26 cellular contexts compared by ENCODE assay signal in genomic region chr10:63760708-63761047, GRCh38.
"Had no signal": no experiment of that assay in that cellular context is flagged by ENCODE, and none has a peak within 500 bp of the region (broad histone marks: within the 10 kb centered on the region; RNA-seq: fewer than 3 reads in every experiment).

No MANE protein-coding gene starts in this region.

- H3K4me3 ChIP-seq: coronary artery, mucosa of descending colon, tibial nerve, vagina had no signal

- H3K36me3 Mint-ChIP-seq: activated naive CD4-positive, alpha-beta T cell treated with anti-CD3 and anti-CD28 coated beads, Interleukin-2, amount 50 U/mL, for 72 hours; memory B cell; naive thymus-derived CD4-positive, alpha-beta T cell had no signal

- DNase-seq: activated CD4-positive, alpha-beta T cell treated with anti-CD3 and anti-CD28 coated beads for 1 hour; activated CD4-positive, alpha-beta T cell treated with anti-CD3 and anti-CD28 coated beads, Interleukin-2, amount 50 U/mL, for 1 hour; activated CD8-positive, alpha-beta T cell treated with anti-CD3 and anti-CD28 coated beads, Interleukin-2, amount 10 ng/mL, durations not matched to agents 7 days and 5 days; activated T-cell treated with anti-CD3 and anti-CD28 coated beads, Interleukin-2, amount 50 U/mL, for 1 hour; aorta; brain microvascular endothelial cell; effector CD4-positive, alpha-beta T cell; foreskin keratinocyte; hippocampal formation; mucosa of descending colon; naive thymus-derived CD4-positive, alpha-beta T cell; occipital lobe; posterior cingulate gyrus; stimulated activated CD4-positive, alpha-beta T cell treated with anti-CD3 and anti-CD28 coated beads, Interleukin-12 subunit alpha, Interleukin-12 subunit beta, amount 100 ng/mL, for 4 hours; stimulated activated CD4-positive, alpha-beta T cell treated with anti-CD3 and anti-CD28 coated beads, Interleukin-4, amount 100 ng/mL, for 4 hours; stimulated activated naive CD8-positive, alpha-beta T cell treated with anti-CD3 and anti-CD28 coated beads, Interleukin-15, Interleukin-2, amounts not matched to agents 100 U/mL and 50 U/mL, for 24 hours; substantia nigra; T-helper 1 cell; T-helper 9 cell had no signal

- H3K27me3 ChIP-seq: brain microvascular endothelial cell, tibial nerve, vagina had no signal

- H3K4me1 ChIP-seq: tibial nerve, vagina had no signal

- H3K9me3 Mint-ChIP-seq: activated naive CD4-positive, alpha-beta T cell treated with anti-CD3 and anti-CD28 coated beads, Interleukin-2, amount 50 U/mL, for 72 hours; central memory CD8-positive, alpha-beta T cell; memory B cell; naive thymus-derived CD4-positive, alpha-beta T cell; neural crest cell had no signal

- H3K27ac Mint-ChIP-seq: activated CD8-positive, alpha-beta T cell treated with anti-CD3 and anti-CD28 coated beads, Interleukin-2, amount 10 ng/mL, durations not matched to agents 7 days and 5 days; activated naive CD4-positive, alpha-beta T cell treated with anti-CD3 and anti-CD28 coated beads, Interleukin-2, amount 50 U/mL, for 72 hours; memory B cell; naive thymus-derived CD4-positive, alpha-beta T cell had no signal

- H3K9me3 ChIP-seq: mucosa of descending colon, tibial nerve, vagina had no signal

- ATAC-seq: activated CD8-positive, alpha-beta T cell treated with anti-CD3 and anti-CD28 coated beads, Interleukin-2, amount 10 ng/mL, durations not matched to agents 7 days and 5 days; activated naive CD4-positive, alpha-beta T cell treated with anti-CD3 and anti-CD28 coated beads, Interleukin-2, amount 50 U/mL, for 72 hours; foreskin keratinocyte; mucosa of descending colon; naive thymus-derived CD4-positive, alpha-beta T cell; stimulated activated naive CD8-positive, alpha-beta T cell treated with anti-CD3 and anti-CD28 coated beads, Interleukin-15, Interleukin-2, amounts not matched to agents 100 U/mL and 50 U/mL, for 24 hours had no signal

- H3K27ac ChIP-seq: brain microvascular endothelial cell, foreskin keratinocyte, tibial nerve, vagina had no signal

- H3K4me1 Mint-ChIP-seq: central memory CD8-positive, alpha-beta T cell; memory B cell; naive thymus-derived CD4-positive, alpha-beta T cell; neural crest cell had no signal

- H3K36me3 ChIP-seq: brain microvascular endothelial cell, tibial nerve, vagina had no signal

- H3K4me3 Mint-ChIP-seq: activated CD8-positive, alpha-beta T cell treated with anti-CD3 and anti-CD28 coated beads, Interleukin-2, amount 10 ng/mL, durations not matched to agents 7 days and 5 days; central memory CD8-positive, alpha-beta T cell; memory B cell; naive thymus-derived CD4-positive, alpha-beta T cell; neural crest cell had no signal
